25 cellular contexts compared by ENCODE assay signal in genomic region chr22:37979782-37980181, GRCh38. TPM values are rescaled to one million over a fixed set of nuclear protein-coding genes. Genes with fewer than 3 reads are reported as not detected.
DNase-seq lines count a peak whose midpoint lies in the region; ATAC-seq lines count a peak whose summit lies in the region.
"Had no signal": no experiment of that assay in that cellular context is flagged by ENCODE, and none has a peak within 500 bp of the region (broad histone marks: within the 10 kb centered on the region; RNA-seq: fewer than 3 reads in every experiment).

No MANE protein-coding gene starts in this region.

- DNase-seq in amniotic epithelial cell (ENCODE audit: low read depth) (peak; percentile 46), head of caudate nucleus (peak in 29 of 42 donors; percentile 41 to 83 (median 67)), pons (ENCODE audit: low spot score) (peak; percentile 45), NCI-H524 treated with DMSO at 0.1 percent for 48 hours (lab: John Stamatoyannopoulos, UW) (no peak)
- no peak for DNase-seq in activated CD4-positive, alpha-beta memory T cell treated with anti-CD3 and anti-CD28 coated beads, Interleukin-2, amount 10 ng/mL, durations not matched to agents 7 days and 5 days
- DNase-seq: activated CD8-positive, alpha-beta T cell treated with anti-CD3 and anti-CD28 coated beads for 36 hours; activated naive CD8-positive, alpha-beta T cell treated with anti-CD3 and anti-CD28 coated beads for 36 hours; cerebellar nuclear complex; DMS53; HCEC 1CT; kidney glomerular epithelial cell; NCI-H1417 treated with DMSO at 0.1 percent for 48 hours; NCI-H2081 treated with DMSO at 0.1 percent for 48 hours; NCI-H345; NCI-H748 treated with DMSO at 0.1 percent for 48 hours; SJCRH30; T-helper 1 cell had no signal

- H3K9ac ChIP-seq in BLaER1 treated with 17β-estradiol and CSF1 and Interleukin-3, amounts not matched to agents 10 nM and 100 nM = peak overlapping the region in 2 of 11 experiments; percentile 4 to 53; a peak in 2 of 22 replicates
- H3K9ac ChIP-seq: KMS-11 had no signal

- POLR2A ChIA-PET in activated CD4-positive, alpha-beta memory T cell treated with anti-CD3 and anti-CD28 coated beads, Interleukin-2, amount 10 ng/mL, durations not matched to agents 7 days and 5 days (lab: Charles Lee) = no interaction called here

- H3K27ac Mint-ChIP-seq in activated T-helper 17 cell treated with anti-CD3 and anti-CD28 coated beads, Interleukin-2, amount 50 U/mL, for 72 hours = no peak overlapping the region
- no peak overlapping the region for H3K27ac Mint-ChIP-seq in activated CD4-positive, alpha-beta memory T cell treated with anti-CD3 and anti-CD28 coated beads, Interleukin-2, amount 10 ng/mL, durations not matched to agents 7 days and 5 days
- H3K27ac Mint-ChIP-seq: activated CD8-positive, alpha-beta T cell treated with anti-CD3 and anti-CD28 coated beads for 36 hours; activated naive CD8-positive, alpha-beta T cell treated with anti-CD3 and anti-CD28 coated beads for 36 hours; type B pancreatic cell had no signal

- H3K27ac ChIP-seq in BLaER1 treated with 17β-estradiol and CSF1 and Interleukin-3, amounts not matched to agents 10 nM and 100 nM = peak overlapping the region in 1 of 11 experiments; percentile 23; a peak in 2 of 22 replicates
- H3K27ac ChIP-seq: KMS-11, prostate gland, SJCRH30 had no signal

- H3K4me1 Mint-ChIP-seq in activated T-helper 17 cell treated with anti-CD3 and anti-CD28 coated beads, Interleukin-2, amount 50 U/mL, for 72 hours = no peaks in the 10 kb centered on the region
- no peaks in the 10 kb centered on the region for H3K4me1 Mint-ChIP-seq in activated CD4-positive, alpha-beta memory T cell treated with anti-CD3 and anti-CD28 coated beads, Interleukin-2, amount 10 ng/mL, durations not matched to agents 7 days and 5 days
- H3K4me1 Mint-ChIP-seq: activated naive CD8-positive, alpha-beta T cell treated with anti-CD3 and anti-CD28 coated beads for 36 hours had no signal

- intact Hi-C loops in head of caudate nucleus (cut with DNase I) = no loop called here

- H3K27me3 Mint-ChIP-seq in activated T-helper 17 cell treated with anti-CD3 and anti-CD28 coated beads, Interleukin-2, amount 50 U/mL, for 72 hours = no peaks in the 10 kb centered on the region
- no peaks in the 10 kb centered on the region for H3K27me3 Mint-ChIP-seq in activated CD4-positive, alpha-beta memory T cell treated with anti-CD3 and anti-CD28 coated beads, Interleukin-2, amount 10 ng/mL, durations not matched to agents 7 days and 5 days
- H3K27me3 Mint-ChIP-seq: activated CD8-positive, alpha-beta T cell treated with anti-CD3 and anti-CD28 coated beads for 36 hours; activated naive CD8-positive, alpha-beta T cell treated with anti-CD3 and anti-CD28 coated beads for 36 hours had no signal

- H4K20me1 ChIP-seq in BLaER1 treated with 17β-estradiol and CSF1 and Interleukin-3, amounts not matched to agents 10 nM and 100 nM = peaks cover 0 to 26% (median 0%) of the 10 kb centered on the region in 11 experiments; a peak in 4 of 22 replicates

- no peaks in the 10 kb centered on the region for H3K36me3 Mint-ChIP-seq in activated T-helper 17 cell treated with anti-CD3 and anti-CD28 coated beads, Interleukin-2, amount 50 U/mL, for 72 hours (ENCODE audit: low read depth)
- H3K36me3 Mint-ChIP-seq in activated CD4-positive, alpha-beta memory T cell treated with anti-CD3 and anti-CD28 coated beads, Interleukin-2, amount 10 ng/mL, durations not matched to agents 7 days and 5 days (ENCODE audit: low read depth) = no peaks in the 10 kb centered on the region
- H3K36me3 Mint-ChIP-seq: activated naive CD8-positive, alpha-beta T cell treated with anti-CD3 and anti-CD28 coated beads for 36 hours had no signal

- H3K4me3 Mint-ChIP-seq in activated T-helper 17 cell treated with anti-CD3 and anti-CD28 coated beads, Interleukin-2, amount 50 U/mL, for 72 hours = no peak overlapping the region
- no peak overlapping the region for H3K4me3 Mint-ChIP-seq in activated CD4-positive, alpha-beta memory T cell treated with anti-CD3 and anti-CD28 coated beads, Interleukin-2, amount 10 ng/mL, durations not matched to agents 7 days and 5 days
- H3K4me3 Mint-ChIP-seq: activated CD8-positive, alpha-beta T cell treated with anti-CD3 and anti-CD28 coated beads for 36 hours; activated naive CD8-positive, alpha-beta T cell treated with anti-CD3 and anti-CD28 coated beads for 36 hours; type B pancreatic cell had no signal

- peaks cover 0 to 9% (median 0%) of the 10 kb centered on the region in 11 experiments; a peak in 5 of 22 replicates for H3K9me3 ChIP-seq in BLaER1 treated with 17β-estradiol and CSF1 and Interleukin-3, amounts not matched to agents 10 nM and 100 nM (replicated peaks in 1 of 11)
- H3K9me3 ChIP-seq: prostate gland, SJCRH30 had no signal

- no peaks in the 10 kb centered on the region for H3K9me3 Mint-ChIP-seq in activated T-helper 17 cell treated with anti-CD3 and anti-CD28 coated beads, Interleukin-2, amount 50 U/mL, for 72 hours
- no peaks in the 10 kb centered on the region for H3K9me3 Mint-ChIP-seq in activated CD4-positive, alpha-beta memory T cell treated with anti-CD3 and anti-CD28 coated beads, Interleukin-2, amount 10 ng/mL, durations not matched to agents 7 days and 5 days
- H3K9me3 Mint-ChIP-seq: activated CD8-positive, alpha-beta T cell treated with anti-CD3 and anti-CD28 coated beads for 36 hours; activated naive CD8-positive, alpha-beta T cell treated with anti-CD3 and anti-CD28 coated beads for 36 hours; type B pancreatic cell had no signal

- peaks cover 7 to 78% (median 64%) of the 10 kb centered on the region in 10 experiments; a peak in 17 of 20 replicates for H3K4me1 ChIP-seq in BLaER1 treated with 17β-estradiol and CSF1 and Interleukin-3, amounts not matched to agents 10 nM and 100 nM
- H3K4me1 ChIP-seq: prostate gland, SJCRH30 had no signal

- H3K27me3 ChIP-seq in BLaER1 treated with 17β-estradiol and CSF1 and Interleukin-3, amounts not matched to agents 10 nM and 100 nM = no peaks in the 10 kb centered on the region
- H3K27me3 ChIP-seq: SJCRH30 had no signal

- H3K4me3 ChIP-seq in BLaER1 treated with 17β-estradiol and CSF1 and Interleukin-3, amounts not matched to agents 10 nM and 100 nM = no peak overlapping the region
- H3K4me3 ChIP-seq: prostate gland, SJCRH30, skin epidermis had no signal

- CTCF ChIA-PET in activated CD4-positive, alpha-beta memory T cell treated with anti-CD3 and anti-CD28 coated beads, Interleukin-2, amount 10 ng/mL, durations not matched to agents 7 days and 5 days (lab: Charles Lee) = no interaction called here

- peak overlapping the region in 8 of 11 experiments; percentile 41 to 95 (median 78); a peak in 15 of 22 replicates for H3K4me2 ChIP-seq in BLaER1 treated with 17β-estradiol and CSF1 and Interleukin-3, amounts not matched to agents 10 nM and 100 nM
- H3K4me2 ChIP-seq: KMS-11 had no signal

- H3K36me3 ChIP-seq in BLaER1 treated with 17β-estradiol and CSF1 and Interleukin-3, amounts not matched to agents 10 nM and 100 nM = peaks cover 0 to 28% (median 6%) of the 10 kb centered on the region in 11 experiments; a peak in 11 of 22 replicates
- H3K36me3 ChIP-seq: prostate gland, SJCRH30 had no signal

- ATAC-seq in HG03139 (IDR thresholded peaks at IDR 0.05; ENCODE audit: unreplicated experiment) = no peak
- no peak for ATAC-seq in activated T-helper 17 cell treated with anti-CD3 and anti-CD28 coated beads, Interleukin-2, amount 50 U/mL, for 72 hours (replicated peaks)
- ATAC-seq: activated CD8-positive, alpha-beta T cell treated with anti-CD3 and anti-CD28 coated beads for 36 hours had no signal

RNA-seq across cellular contexts. Expression of gene SOX10, which starts 4.6 kb away (rescaled TPM):
- total RNA-seq in activated T-helper 17 cell treated with anti-CD3 and anti-CD28 coated beads, Interleukin-2, amount 50 U/mL, for 72 hours = not detected
- not detected for total RNA-seq in activated CD4-positive, alpha-beta memory T cell treated with anti-CD3 and anti-CD28 coated beads, Interleukin-2, amount 10 ng/mL, durations not matched to agents 7 days and 5 days
- total RNA-seq: activated CD8-positive, alpha-beta T cell treated with anti-CD3 and anti-CD28 coated beads for 36 hours; activated naive CD8-positive, alpha-beta T cell treated with anti-CD3 and anti-CD28 coated beads for 36 hours; lung microvascular endothelial cell; SJCRH30 had no signal

RNA-seq across cellular contexts. Expression of gene POLR2F, which starts 26.3 kb away (rescaled TPM):
- total RNA-seq in activated T-helper 17 cell treated with anti-CD3 and anti-CD28 coated beads, Interleukin-2, amount 50 U/mL, for 72 hours = 10 to 100 TPM; 48.1 to 95.1 TPM
- 10 to 100 TPM; 50.1 to 56.4 TPM for total RNA-seq in activated CD4-positive, alpha-beta memory T cell treated with anti-CD3 and anti-CD28 coated beads, Interleukin-2, amount 10 ng/mL, durations not matched to agents 7 days and 5 days

RNA-seq across cellular contexts. Expression of gene C22orf23, which starts 26.4 kb away (rescaled TPM):
- under 1 TPM in 1 of 2 donors, not detected in 1; 0.84 TPM for total RNA-seq in activated T-helper 17 cell treated with anti-CD3 and anti-CD28 coated beads, Interleukin-2, amount 50 U/mL, for 72 hours
- total RNA-seq in activated CD4-positive, alpha-beta memory T cell treated with anti-CD3 and anti-CD28 coated beads, Interleukin-2, amount 10 ng/mL, durations not matched to agents 7 days and 5 days = not detected
- total RNA-seq: activated CD8-positive, alpha-beta T cell treated with anti-CD3 and anti-CD28 coated beads for 36 hours; SJCRH30 had no signal

Comparison
In these comparisons a context has a peak if more than half of its experiments do, and no peak if none do; other contexts are left out.
1. DNase-seq: peak in amniotic epithelial cell (single experiment), head of caudate nucleus (29 of 42) and pons (single experiment); none in activated CD4-positive, alpha-beta memory T cell treated with anti-CD3 and anti-CD28 coated beads, Interleukin-2, amount 10 ng/mL, durations not matched to agents 7 days and 5 days (single experiment) and NCI-H524 treated with DMSO at 0.1 percent for 48 hours (single experiment).